Comparison of ENCODE assay signal across 9 cellular contexts in genomic region chr4:150280081-150280950, GRCh38.
A peak's percentile ranks its signal among the peaks of the same experiment; 100 is the strongest.
DNase-seq lines count a peak whose midpoint lies in the region; ATAC-seq and TF ChIP-seq lines count a peak whose summit lies in the region.
"Had no signal": no experiment of that assay in that cellular context is flagged by ENCODE, and none has a peak within 500 bp of the region (broad histone marks: within the 10 kb centered on the region; RNA-seq: fewer than 3 reads in every experiment).

No MANE protein-coding gene starts in this region.

- H3F3A ChIP-seq in GM23338 (replicated peaks; ENCODE audit: low read depth) = no peaks in the 10 kb centered on the region

- H2AFZ ChIP-seq in GM23338 = no peak overlapping the region

- no peak overlapping the region for H3K9ac ChIP-seq in rectal smooth muscle tissue (ENCODE audit: low read length)

- ATAC-seq in GM23338 = no peak; the same call in 2 of the 3 replicates
- ATAC-seq in activated CD8-positive, alpha-beta memory T cell treated with anti-CD3 and anti-CD28 coated beads, Interleukin-2, amount 10 ng/mL, durations not matched to agents 7 days and 5 days = no peak
- ATAC-seq in HG03460 (IDR thresholded peaks at IDR 0.05; ENCODE audit: unreplicated experiment) = no peak
- ATAC-seq in GM18861 (IDR thresholded peaks at IDR 0.05; ENCODE audit: unreplicated experiment) = no peak

- peaks cover 3% of the 10 kb centered on the region; the same call in 1 of the 3 replicates for H3K4me1 Mint-ChIP-seq in GM23338
- H3K4me1 Mint-ChIP-seq in activated CD8-positive, alpha-beta memory T cell treated with anti-CD3 and anti-CD28 coated beads, Interleukin-2, amount 10 ng/mL, durations not matched to agents 7 days and 5 days = peaks cover 3% of the 10 kb centered on the region

- peaks cover 32% of the 10 kb centered on the region for H3K36me3 Mint-ChIP-seq in GM23338 (ENCODE audit: low read depth)
- H3K36me3 Mint-ChIP-seq in activated CD8-positive, alpha-beta memory T cell treated with anti-CD3 and anti-CD28 coated beads, Interleukin-2, amount 10 ng/mL, durations not matched to agents 7 days and 5 days = peaks cover 46% of the 10 kb centered on the region

- DNase-seq in GM23338 (ENCODE audit: low spot score) (no peak), SIG-M5 treated with dmso at 0.1 percent for 504 hours (lab: John Stamatoyannopoulos, UW; ENCODE audit: unreplicated experiment) (peak; percentile 21), fibroblast of mammary gland (ENCODE audit: low read depth) (peak; percentile 83)
- DNase-seq in activated CD8-positive, alpha-beta memory T cell treated with anti-CD3 and anti-CD28 coated beads, Interleukin-2, amount 10 ng/mL, durations not matched to agents 7 days and 5 days = no peak
- DNase-seq in stimulated activated CD4-positive, alpha-beta T cell treated with anti-CD3 and anti-CD28 coated beads, Interleukin-4, amount 100 ng/mL, for 1 hour = no peak

- H3K4me2 ChIP-seq in GM23338 = no peak overlapping the region

- CTCF ChIA-PET in activated CD8-positive, alpha-beta memory T cell treated with anti-CD3 and anti-CD28 coated beads, Interleukin-2, amount 10 ng/mL, durations not matched to agents 7 days and 5 days (lab: Charles Lee) = interaction anchor here (1.1 kb wide), 1 partner anchor 17 kb away, joined by 3 read pairs; no protein-coding TSS in a partner anchor

- H3K9me2 ChIP-seq in GM23338 (ENCODE audit: insufficient read depth) = peaks cover 4% of the 10 kb centered on the region; the same call in 1 of the 2 replicates

- TF ChIP-seq CTCF in GM23338 (conservative IDR thresholded peaks at IDR 0.05; ENCODE audit: low read depth in 2 of 2) (no peak), fibroblast of mammary gland (conservative IDR thresholded peaks at IDR 0.05; ENCODE audit: control insufficient read depth, insufficient read depth, low read depth, low read length) (no peak)

- H3K9me3 Mint-ChIP-seq in GM23338 = peaks cover 6% of the 10 kb centered on the region; the same call in 2 of the 3 replicates
- no peaks in the 10 kb centered on the region for H3K9me3 Mint-ChIP-seq in activated CD8-positive, alpha-beta memory T cell treated with anti-CD3 and anti-CD28 coated beads, Interleukin-2, amount 10 ng/mL, durations not matched to agents 7 days and 5 days (ENCODE audit: low read depth)

- H3K79me2 ChIP-seq in GM23338 (replicated peaks; ENCODE audit: insufficient read depth) = no peaks in the 10 kb centered on the region

- H3K36me3 ChIP-seq in GM23338 (ENCODE audit: insufficient read depth) (no peaks in the 10 kb centered on the region), rectal smooth muscle tissue (ENCODE audit: control insufficient read depth, insufficient read depth, low read length) (peaks cover 5% of the 10 kb centered on the region)
- H3K36me3 ChIP-seq: neutrophil had no signal

- H3K27ac ChIP-seq in GM23338 (ENCODE audit: low read depth) (no peak overlapping the region), rectal smooth muscle tissue (ENCODE audit: low read depth, low read length) (peak overlapping the region; percentile 56)
- H3K27ac ChIP-seq: neutrophil had no signal

- H3K4me3 Mint-ChIP-seq in GM23338 = no peak overlapping the region
- no peak overlapping the region for H3K4me3 Mint-ChIP-seq in activated CD8-positive, alpha-beta memory T cell treated with anti-CD3 and anti-CD28 coated beads, Interleukin-2, amount 10 ng/mL, durations not matched to agents 7 days and 5 days

- H3K27me3 Mint-ChIP-seq in GM23338 (ENCODE audit: insufficient read depth, low read depth, poor library complexity) = peaks cover 4% of the 10 kb centered on the region
- no peaks in the 10 kb centered on the region for H3K27me3 Mint-ChIP-seq in activated CD8-positive, alpha-beta memory T cell treated with anti-CD3 and anti-CD28 coated beads, Interleukin-2, amount 10 ng/mL, durations not matched to agents 7 days and 5 days

- H4K20me1 ChIP-seq in GM23338 (replicated peaks; ENCODE audit: insufficient read depth) = no peaks in the 10 kb centered on the region

- H3K4me3 ChIP-seq in GM23338 = no peak overlapping the region
- no peak overlapping the region for H3K4me3 ChIP-seq in fibroblast of mammary gland (ENCODE audit: control insufficient read depth, low read depth, low read length)
- H3K4me3 ChIP-seq in rectal smooth muscle tissue (ENCODE audit: low read length) = no peak overlapping the region

- peak overlapping the region; percentile 61; the same call in 1 of the 2 replicates for H3K27ac Mint-ChIP-seq in GM23338
- H3K27ac Mint-ChIP-seq in activated CD8-positive, alpha-beta memory T cell treated with anti-CD3 and anti-CD28 coated beads, Interleukin-2, amount 10 ng/mL, durations not matched to agents 7 days and 5 days = no peak overlapping the region

- no peaks in the 10 kb centered on the region for H3K27me3 ChIP-seq in GM23338 (ENCODE audit: insufficient read depth)
- no peaks in the 10 kb centered on the region for H3K27me3 ChIP-seq in rectal smooth muscle tissue (ENCODE audit: control insufficient read depth, insufficient read depth, low read length)
- H3K27me3 ChIP-seq: neutrophil had no signal

- H3K4me1 ChIP-seq in GM23338 (ENCODE audit: insufficient read depth) = no peaks in the 10 kb centered on the region; the same call in 1 of the 2 replicates
- peaks cover 9% of the 10 kb centered on the region for H3K4me1 ChIP-seq in rectal smooth muscle tissue (ENCODE audit: control insufficient read depth, insufficient read depth, low read length)

TF ChIP-seq in GM23338, 12 proteins besides CTCF, POLR2A, EP300 and RAD21 (continues in another document):
- no peak for TF ChIP-seq ZNF114 (CRISPR knock-in tag; IDR thresholded peaks at IDR 0.05)
- no peak for TF ChIP-seq REST (IDR thresholded peaks at IDR 0.05; ENCODE audit: unreplicated experiment)
- no peak for TF ChIP-seq JUNB (IDR thresholded peaks at IDR 0.05; ENCODE audit: unreplicated experiment)
- TF ChIP-seq POLR2AphosphoS5 (IDR thresholded peaks at IDR 0.05; ENCODE audit: low read depth) = no peak
- TF ChIP-seq EZH2phosphoT487 (IDR thresholded peaks at IDR 0.05; ENCODE audit: unreplicated experiment) = no peak
- TF ChIP-seq NANOG (IDR thresholded peaks at IDR 0.05; ENCODE audit: borderline replicate concordance) = no peak
- TF ChIP-seq ZNF331 (CRISPR knock-in tag; IDR thresholded peaks at IDR 0.05; ENCODE audit: low read depth) = no peak
- no peak for TF ChIP-seq STAT1 (IDR thresholded peaks at IDR 0.05; ENCODE audit: unreplicated experiment)
- TF ChIP-seq ETS1 (IDR thresholded peaks at IDR 0.05) = no peak
- TF ChIP-seq EZH2 (IDR thresholded peaks at IDR 0.05; ENCODE audit: low read depth, unreplicated experiment) = no peak
- TF ChIP-seq CREB1 (CRISPR knock-in tag; IDR thresholded peaks at IDR 0.05; ENCODE audit: low read depth) = no peak

Comparison
In these comparisons a context has a peak if more than half of its experiments do, and no peak if none do; other contexts are left out.
1. DNase-seq: peak in SIG-M5 treated with dmso at 0.1 percent for 504 hours (single experiment) and fibroblast of mammary gland (single experiment); none in GM23338 (single experiment), activated CD8-positive, alpha-beta memory T cell treated with anti-CD3 and anti-CD28 coated beads, Interleukin-2, amount 10 ng/mL, durations not matched to agents 7 days and 5 days (single experiment) and stimulated activated CD4-positive, alpha-beta T cell treated with anti-CD3 and anti-CD28 coated beads, Interleukin-4, amount 100 ng/mL, for 1 hour (single experiment).